19 cellular contexts compared by ENCODE assay signal in the genomic region with DNA sequence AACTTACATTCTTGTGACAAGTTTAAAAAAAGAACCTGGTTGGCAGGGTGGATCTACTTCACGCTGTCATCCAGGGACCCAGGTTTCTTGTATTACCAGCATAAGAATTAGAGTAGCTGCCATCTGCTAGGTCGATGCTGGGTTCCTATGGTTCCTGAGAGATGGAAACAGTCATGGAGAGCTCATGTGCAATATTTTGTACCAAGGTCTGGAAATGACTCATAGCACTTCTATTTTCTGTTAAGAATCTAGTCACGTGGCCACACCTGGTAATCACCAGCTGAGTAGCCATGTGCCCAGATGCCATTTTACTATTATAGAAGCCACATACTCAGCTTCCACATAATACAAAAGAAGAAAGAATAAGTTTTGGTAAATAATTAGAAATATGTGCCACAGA.
DNase-seq lines count a peak whose midpoint lies in the region; ATAC-seq, FAIRE-seq and TF ChIP-seq lines count a peak whose summit lies in the region.
"Had no signal": no experiment of that assay in that cellular context is flagged by ENCODE, and none has a peak within 500 bp of the region (broad histone marks: within the 10 kb centered on the region; RNA-seq: fewer than 3 reads in every experiment).

No MANE protein-coding gene starts in this region.

- H3K4me1 Mint-ChIP-seq in MCF 10A (ENCODE audit: insufficient read depth, unreplicated experiment) (peaks cover 19% of the 10 kb centered on the region), WTC11 (peaks cover 79% of the 10 kb centered on the region)
- peaks cover 20% of the 10 kb centered on the region for H3K4me1 Mint-ChIP-seq in CD8-positive, alpha-beta T cell (ENCODE audit: low read depth)

- no peak for TF ChIP-seq POLR2A in breast epithelium (IDR thresholded peaks at IDR 0.05)

- H3K27me3 Mint-ChIP-seq in MCF 10A (ENCODE audit: insufficient read depth, unreplicated experiment): no peaks in the 10 kb centered on the region
- no peaks in the 10 kb centered on the region; the same call in 1 of the 2 replicates for H3K27me3 Mint-ChIP-seq in WTC11 (ENCODE audit: low read depth)
- H3K27me3 Mint-ChIP-seq in CD8-positive, alpha-beta T cell (ENCODE audit: low read depth): no peaks in the 10 kb centered on the region
- H3K27me3 Mint-ChIP-seq: IgD-negative memory B cell had no signal

- no peak overlapping the region for H3K4me3 Mint-ChIP-seq in MCF 10A (ENCODE audit: unreplicated experiment)
- no peak overlapping the region for H3K4me3 Mint-ChIP-seq in WTC11
- H3K4me3 Mint-ChIP-seq in CD8-positive, alpha-beta T cell: no peak overlapping the region
- H3K4me3 Mint-ChIP-seq: IgD-negative memory B cell had no signal

- BruUV-seq in MCF 10A (replicated peaks; lab: Mats Ljungman, UMichigan): no TSS peak

- no peak overlapping the region for H3K4me3 ChIP-seq in breast epithelium
- H3K4me3 ChIP-seq in CD8-positive, alpha-beta T cell (ENCODE audit: low read depth, low read length): no peak overlapping the region
- H3K4me3 ChIP-seq: A549; BLaER1 treated with 17β-estradiol and CSF1 and Interleukin-3, amounts not matched to agents 10 nM and 100 nM; HAP-1; SK-N-MC had no signal

- CTCF ChIA-PET in MCF 10A (lab: Yijun Ruan, JAX) (interaction anchor here (0.6 kb wide), 1 partner anchor 895 kb away, joined by 3 read pairs; no protein-coding TSS in a partner anchor), WTC11 (lab: Charles Lee) (interaction anchor here (1.3 kb wide), 1 partner anchor 108 kb away, joined by 3 read pairs; no protein-coding TSS in a partner anchor)
- CTCF ChIA-PET in CD8-positive, alpha-beta T cell (lab: Charles Lee): interaction anchor here (0.8 kb wide), 1 partner anchor 178 kb away, joined by 3 read pairs; no protein-coding TSS in a partner anchor

- TF ChIP-seq CTCF in MCF 10A (IDR thresholded peaks at IDR 0.05; ENCODE audit: unreplicated experiment): no peak
- no peak for TF ChIP-seq CTCF in breast epithelium (IDR thresholded peaks at IDR 0.05)
- TF ChIP-seq CTCF in WTC11 (IDR thresholded peaks at IDR 0.05): no peak
- no peak for TF ChIP-seq CTCF in CD8-positive, alpha-beta T cell (IDR thresholded peaks at IDR 0.05)
- no peak for TF ChIP-seq CTCF in D721Med (IDR thresholded peaks at IDR 0.05; ENCODE audit: insufficient read depth, missing control alignments)

- FAIRE-seq in GM19239 (lab: Jason Lieb, UNC): no peak
- FAIRE-seq in D721Med (lab: Jason Lieb, UNC): no peak
- FAIRE-seq: A549, HTR-8/SVneo had no signal

- H3K36me3 Mint-ChIP-seq in MCF 10A (ENCODE audit: insufficient read depth, unreplicated experiment) (no peaks in the 10 kb centered on the region), WTC11 (peaks cover 27% of the 10 kb centered on the region)
- H3K36me3 Mint-ChIP-seq in CD8-positive, alpha-beta T cell: no peaks in the 10 kb centered on the region

- H3K4me1 ChIP-seq in breast epithelium: no peaks in the 10 kb centered on the region
- H3K4me1 ChIP-seq in CD8-positive, alpha-beta T cell (ENCODE audit: insufficient read depth, low read length): peaks cover 12% of the 10 kb centered on the region
- H3K4me1 ChIP-seq: HAP-1 had no signal

- intact Hi-C loops in MCF 10A (cut with micrococcal nuclease) (no loop called here), breast epithelium (cut with DNase I; ENCODE audit: low total_unique reads) (no loop called here)
- intact Hi-C loops in CD8-positive, alpha-beta T cell (cut with DNase I, micrococcal nuclease): no loop called here

- peak; percentile 37 for DNase-seq in MCF 10A (ENCODE audit: unreplicated experiment)
- no peak for DNase-seq in breast epithelium (ENCODE audit: low spot score in 2 of 2)
- DNase-seq in WTC11 (ENCODE audit: low spot score): no peak
- DNase-seq in CD8-positive, alpha-beta T cell: no peak
- no peak for DNase-seq in GM19239 (ENCODE audit: insufficient read length, low spot score)
- DNase-seq in D721Med (ENCODE audit: insufficient read length, low spot score): no peak
- DNase-seq: DMS 273 treated with DMSO at 0.1 percent for 48 hours, NCI-H1436 treated with DMSO at 0.1 percent for 48 hours, NCI-H2029 treated with DMSO at 0.1 percent for 48 hours, NCI-H748 treated with DMSO at 0.1 percent for 48 hours, Right ventricle myocardium superior had no signal

- no peaks in the 10 kb centered on the region for H3K27me3 ChIP-seq in breast epithelium
- H3K27me3 ChIP-seq in CD8-positive, alpha-beta T cell (ENCODE audit: insufficient read depth, low read length): no peaks in the 10 kb centered on the region
- H3K27me3 ChIP-seq: BLaER1 treated with 17β-estradiol and CSF1 and Interleukin-3, amounts not matched to agents 10 nM and 100 nM had no signal

- H3K27ac Mint-ChIP-seq in MCF 10A (ENCODE audit: low read depth, unreplicated experiment) (no peak overlapping the region), WTC11 (peak overlapping the region; percentile 26; the same call in 1 of the 2 replicates)
- H3K27ac Mint-ChIP-seq in CD8-positive, alpha-beta T cell: no peak overlapping the region

- H3K27ac ChIP-seq in breast epithelium: no peak overlapping the region
- H3K27ac ChIP-seq in CD8-positive, alpha-beta T cell (ENCODE audit: low read depth, low read length): no peak overlapping the region
- H3K27ac ChIP-seq: A549; BLaER1 treated with 17β-estradiol and CSF1 and Interleukin-3, amounts not matched to agents 10 nM and 100 nM; SK-N-MC had no signal

- no peaks in the 10 kb centered on the region for H3K36me3 ChIP-seq in breast epithelium
- H3K36me3 ChIP-seq in CD8-positive, alpha-beta T cell (ENCODE audit: insufficient read depth, low read length): no peaks in the 10 kb centered on the region
- H3K36me3 ChIP-seq: BLaER1 treated with 17β-estradiol and CSF1 and Interleukin-3, amounts not matched to agents 10 nM and 100 nM; HAP-1 had no signal

- ATAC-seq in WTC11 (no peak), esophagus mucosa (peak; percentile 33), GM19023 (IDR thresholded peaks at IDR 0.05; ENCODE audit: unreplicated experiment) (no peak)
- no peak for ATAC-seq in CD8-positive, alpha-beta T cell
- ATAC-seq: A549 had no signal

- no peaks in the 10 kb centered on the region for H3K9me3 Mint-ChIP-seq in MCF 10A (ENCODE audit: unreplicated experiment)
- peaks cover 7% of the 10 kb centered on the region for H3K9me3 Mint-ChIP-seq in WTC11
- no peaks in the 10 kb centered on the region for H3K9me3 Mint-ChIP-seq in CD8-positive, alpha-beta T cell

- POLR2A ChIA-PET in MCF 10A (lab: Yijun Ruan, JAX): no interaction called here
- POLR2A ChIA-PET in WTC11 (lab: Charles Lee): no interaction called here
- POLR2A ChIA-PET in CD8-positive, alpha-beta T cell (lab: Charles Lee): no interaction called here

- H3K9me3 ChIP-seq in breast epithelium: no peaks in the 10 kb centered on the region
- no peaks in the 10 kb centered on the region for H3K9me3 ChIP-seq in CD8-positive, alpha-beta T cell (ENCODE audit: low read length)
- H3K9me3 ChIP-seq: A549, HAP-1 had no signal

TF ChIP-seq in WTC11, 78 proteins besides CTCF, POLR2A, EP300 and RAD21:
- TF ChIP-seq, protein P1, sequence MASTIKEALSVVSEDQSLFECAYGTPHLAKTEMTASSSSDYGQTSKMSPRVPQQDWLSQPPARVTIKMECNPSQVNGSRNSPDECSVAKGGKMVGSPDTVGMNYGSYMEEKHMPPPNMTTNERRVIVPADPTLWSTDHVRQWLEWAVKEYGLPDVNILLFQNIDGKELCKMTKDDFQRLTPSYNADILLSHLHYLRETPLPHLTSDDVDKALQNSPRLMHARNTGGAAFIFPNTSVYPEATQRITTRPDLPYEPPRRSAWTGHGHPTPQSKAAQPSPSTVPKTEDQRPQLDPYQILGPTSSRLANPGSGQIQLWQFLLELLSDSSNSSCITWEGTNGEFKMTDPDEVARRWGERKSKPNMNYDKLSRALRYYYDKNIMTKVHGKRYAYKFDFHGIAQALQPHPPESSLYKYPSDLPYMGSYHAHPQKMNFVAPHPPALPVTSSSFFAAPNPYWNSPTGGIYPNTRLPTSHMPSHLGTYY (CRISPR knock-in tag; IDR thresholded peaks at IDR 0.05): no peak
- TF ChIP-seq ETV6 (CRISPR knock-in tag; IDR thresholded peaks at IDR 0.05) (no peak), HMGA2 (CRISPR knock-in tag; IDR thresholded peaks at IDR 0.05) (no peak), RELA (CRISPR knock-in tag; IDR thresholded peaks at IDR 0.05; ENCODE audit: borderline replicate concordance) (no peak), TCF7 (CRISPR knock-in tag; IDR thresholded peaks at IDR 0.05; ENCODE audit: low read depth) (no peak)
